27 cellular contexts compared by ENCODE assay signal in genomic region chr16:9904526-9904925, GRCh38.
"Had no signal": no experiment of that assay in that cellular context is flagged by ENCODE, and none has a peak within 500 bp of the region (broad histone marks: within the 10 kb centered on the region; RNA-seq: fewer than 3 reads in every experiment).

No MANE protein-coding gene starts in this region.

- H3K4me1 Mint-ChIP-seq: naive thymus-derived CD4-positive, alpha-beta T cell had no signal

- H3K27me3 ChIP-seq: colonic mucosa, esophagus squamous epithelium, gastrocnemius medialis, left lung had no signal

- H3K36me3 ChIP-seq: colonic mucosa, esophagus squamous epithelium, gastrocnemius medialis, heart right ventricle, left lung, lower lobe of right lung had no signal

- H3K36me3 Mint-ChIP-seq: mesothelial cell of epicardium; naive thymus-derived CD4-positive, alpha-beta T cell had no signal

- H3K9me3 ChIP-seq: colonic mucosa, esophagus squamous epithelium, gastrocnemius medialis, heart right ventricle, left lung, lower lobe of right lung had no signal

- H3K9me3 Mint-ChIP-seq: dendritic cell treated with granulocyte-macrophage colony-stimulating factor and Interleukin-4, amounts not matched to agents 40 ng/mL and 50 ng/mL, for 4 days; endodermal cell had no signal

- FAIRE-seq: endometrium, islet of Langerhans, keratinocyte had no signal

- H3K4me3 ChIP-seq: colonic mucosa, esophagus squamous epithelium, gastrocnemius medialis, heart right ventricle, left lung, lower lobe of right lung had no signal

- H3K27ac Mint-ChIP-seq: dendritic cell treated with granulocyte-macrophage colony-stimulating factor and Interleukin-4, amounts not matched to agents 40 ng/mL and 50 ng/mL, for 4 days; effector memory CD8-positive, alpha-beta T cell; endodermal cell; mesothelial cell of epicardium; naive thymus-derived CD4-positive, alpha-beta T cell had no signal

- H3K27me3 Mint-ChIP-seq: dendritic cell treated with granulocyte-macrophage colony-stimulating factor and Interleukin-4, amounts not matched to agents 40 ng/mL and 50 ng/mL, for 4 days had no signal

- H3K27ac ChIP-seq: colonic mucosa, epithelial cell of prostate, esophagus squamous epithelium, gastrocnemius medialis, heart right ventricle, left lung, lower lobe of right lung had no signal

- ATAC-seq: effector memory CD8-positive, alpha-beta T cell; esophagus mucosa; gastrocnemius medialis; heart right ventricle; left cardiac atrium; left lung; left ventricle myocardium superior; lower lobe of right lung; naive thymus-derived CD4-positive, alpha-beta T cell had no signal

- DNase-seq: colonic mucosa; cortex of kidney; effector CD8-positive, alpha-beta T cell; effector memory CD8-positive, alpha-beta T cell; endodermal cell; erythroblast; esophagus squamous epithelium; foreskin fibroblast; foreskin melanocyte; gastrocnemius medialis; glutamatergic neuron; head of caudate nucleus; heart right ventricle; hippocampal formation; left cardiac atrium; left lung; left ventricle myocardium superior; lower lobe of right lung; mesenchymal stem cell; naive thymus-derived CD4-positive, alpha-beta T cell had no signal

- H3K4me3 Mint-ChIP-seq: dendritic cell treated with granulocyte-macrophage colony-stimulating factor and Interleukin-4, amounts not matched to agents 40 ng/mL and 50 ng/mL, for 4 days; effector memory CD8-positive, alpha-beta T cell; endodermal cell; mesothelial cell of epicardium; naive thymus-derived CD4-positive, alpha-beta T cell had no signal

- H3K4me1 ChIP-seq: colonic mucosa, esophagus squamous epithelium, gastrocnemius medialis, left lung, lower lobe of right lung had no signal
